In the genomic region with DNA sequence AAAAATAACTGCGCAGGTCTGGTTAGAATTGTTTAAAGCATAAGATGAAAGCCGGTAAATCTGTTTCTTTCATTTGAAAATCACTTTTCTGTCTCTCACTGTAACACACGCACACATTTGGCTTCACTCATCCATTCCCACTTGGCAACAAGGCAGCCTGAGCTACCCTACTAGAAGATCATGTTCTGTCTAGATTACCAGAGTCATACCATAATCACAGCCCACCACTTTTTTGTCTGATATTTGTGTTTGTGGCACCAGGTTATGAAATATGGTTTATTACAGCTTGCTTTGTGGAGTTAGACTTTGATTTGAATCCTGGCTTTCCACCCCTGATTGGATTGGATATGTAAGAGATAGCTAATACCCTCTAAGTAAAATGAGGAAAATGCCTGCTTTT, we compare ENCODE assay signal across 9 cellular contexts. TPM values are rescaled to one million over a fixed set of nuclear protein-coding genes. Genes with fewer than 3 reads are reported as not detected.
DNase-seq lines count a peak whose midpoint lies in the region; ATAC-seq, FAIRE-seq and TF ChIP-seq lines count a peak whose summit lies in the region.
"Had no signal": no experiment of that assay in that cellular context is flagged by ENCODE, and none has a peak within 500 bp of the region (broad histone marks: within the 10 kb centered on the region; RNA-seq: fewer than 3 reads in every experiment).

No MANE protein-coding gene starts in this region.

- H4K20me1 ChIP-seq in HepG2 (ENCODE audit: insufficient read depth, low read length) = peaks cover 11% of the 10 kb centered on the region

- H3K4me1 ChIP-seq in HepG2 (ENCODE audit: insufficient read depth, low read length) = peaks cover 57% of the 10 kb centered on the region
- peaks cover 0 to 35% (median 17%) of the 10 kb centered on the region in 4 donors for H3K4me1 ChIP-seq in right lobe of liver
- peaks cover 49% of the 10 kb centered on the region for H3K4me1 ChIP-seq in adipocyte (ENCODE audit: control insufficient read depth, insufficient read depth, low read length)
- peaks cover 64% of the 10 kb centered on the region for H3K4me1 ChIP-seq in lower lobe of right lung

- no peak for TF ChIP-seq EP300 in HepG2 (IDR thresholded peaks at IDR 0.05; ENCODE audit: low read depth in 2 of 2, low read length in 2 of 2)
- TF ChIP-seq EP300 in HepG2 (CRISPR knock-in tag; IDR thresholded peaks at IDR 0.05; ENCODE audit: borderline replicate concordance) = no peak

- peaks cover 86% of the 10 kb centered on the region for H3K79me2 ChIP-seq in HepG2 (ENCODE audit: insufficient read depth, low read length)

- CTCF ChIA-PET in HepG2 (lab: Yijun Ruan, JAX; ENCODE audit: low intra/inter-chr PET ratio, low total read pairs) = no interaction called here

- 84% methylated on average over 3 of the region's 3 CpGs for WGBS in HepG2 (ENCODE audit: low lambda C conversion rate)
- WGBS in right lobe of liver (ENCODE audit: insufficient coverage, low coverage, low lambda C conversion rate, missing lambda C conversion rate) = 55% methylated on average over 3 of the region's 3 CpGs

- TF ChIP-seq POLR2A in HepG2 (IDR thresholded peaks at IDR 0.05; ENCODE audit: insufficient read depth in 1 of 2, low read depth in 2 of 2, low read length in 2 of 2) (no peak; a peak in 1 of 4 replicates), right lobe of liver (IDR thresholded peaks at IDR 0.05) (no peak)

- peak overlapping the region; percentile 76 to 87 (median 83); a peak in 5 of 6 replicates for H3K4me3 ChIP-seq in HepG2 (replicated peaks in 1 of 3; ENCODE audit: insufficient read depth in 1 of 3, low read depth in 2 of 3, low read length in 3 of 3)
- H3K4me3 ChIP-seq in right lobe of liver = peak overlapping the region in 1 of 3 donors; percentile 90
- H3K4me3 ChIP-seq in adipocyte (ENCODE audit: low read length) = peak overlapping the region; percentile 99
- H3K4me3 ChIP-seq in lower lobe of right lung = peak overlapping the region; percentile 97

- no peak for FAIRE-seq in HepG2 (lab: Jason Lieb, UNC)

- no peak overlapping the region for H2AFZ ChIP-seq in HepG2 (ENCODE audit: low read length)

- TF ChIP-seq CTCF in HepG2 (CRISPR knock-in tag; IDR thresholded peaks at IDR 0.05) = no peak
- TF ChIP-seq CTCF in right lobe of liver (IDR thresholded peaks at IDR 0.05) = no peak
- no peak for TF ChIP-seq CTCF in lower lobe of right lung (IDR thresholded peaks at IDR 0.05)

- peak overlapping the region; percentile 74 for H3K4me2 ChIP-seq in HepG2 (ENCODE audit: low read depth, low read length)

- in situ Hi-C loops in HepG2 (cut with HindIII; ENCODE audit: extremely low pct_ligation_motif_present, low pct_unique_long_range_greater_than_20kb) = no loop called here

- H3K36me3 ChIP-seq in HepG2 (replicated peaks in 1 of 2; ENCODE audit: control insufficient read depth in 1 of 2, insufficient read depth in 2 of 2, low read length in 2 of 2) = no peaks in the 10 kb centered on the region
- H3K36me3 ChIP-seq in right lobe of liver = no peaks in the 10 kb centered on the region
- H3K36me3 ChIP-seq in adipocyte (ENCODE audit: control insufficient read depth, insufficient read depth, low read length, severe bottlenecking) = no peaks in the 10 kb centered on the region
- no peaks in the 10 kb centered on the region for H3K36me3 ChIP-seq in lower lobe of right lung

- no peak for ATAC-seq in HepG2
- ATAC-seq in right lobe of liver = no peak
- no peak for ATAC-seq in lower lobe of right lung

- no TSS peak for BruUV-seq in HepG2 (replicated peaks; lab: Mats Ljungman, UMichigan)

- no peak for DNase-seq in HepG2 (ENCODE audit: low spot score)
- no peak for DNase-seq in right lobe of liver
- peak; percentile 50 for DNase-seq in adipocyte (ENCODE audit: low read depth)
- DNase-seq in lower lobe of right lung = no peak
- DNase-seq in stimulated activated CD4-positive, alpha-beta T cell treated with anti-CD3 and anti-CD28 coated beads, Interleukin-15, amount 100 ng/mL, for 24 hours = no peak
- no peak for DNase-seq in AML-193 (lab: John Stamatoyannopoulos, UW)
- no peak for DNase-seq in foreskin melanocyte
- DNase-seq in COR-L47 (lab: John Stamatoyannopoulos, UW) = no peak
- DNase-seq: NCI-H1694 had no signal

- POLR2A ChIA-PET in HepG2 (lab: Yijun Ruan, JAX) = interaction anchor here (0.6 to 1.6 kb wide), 3 partner anchors 10 to 23 kb away, joined by 3 read pairs; no protein-coding TSS in a partner anchor

- no peak for TF ChIP-seq RAD21 in HepG2 (CRISPR knock-in tag; IDR thresholded peaks at IDR 0.05)

- H3K9me3 ChIP-seq in HepG2 (ENCODE audit: low read length) (no peaks in the 10 kb centered on the region), right lobe of liver (no peaks in the 10 kb centered on the region), adipocyte (ENCODE audit: control insufficient read depth, low read length) (no peaks in the 10 kb centered on the region), lower lobe of right lung (no peaks in the 10 kb centered on the region)

- intact Hi-C loops in HepG2 (cut with micrococcal nuclease; ENCODE audit: unreplicated experiment) (no loop called here), right lobe of liver (cut with DNase I) (no loop called here), lower lobe of right lung (cut with DNase I) (no loop called here)

- H3K27ac ChIP-seq in HepG2 (ENCODE audit: extremely low read length, insufficient read depth, low read length) (no peak overlapping the region), right lobe of liver (no peak overlapping the region), lower lobe of right lung (no peak overlapping the region)

- H3K9ac ChIP-seq in HepG2 (ENCODE audit: insufficient read depth, low read depth, low read length) (peak overlapping the region; percentile 99), adipocyte (ENCODE audit: low read length) (peak overlapping the region; percentile 100)

- H3K27me3 ChIP-seq in HepG2 (ENCODE audit: control insufficient read depth in 1 of 2, insufficient read depth in 2 of 2, low read length in 2 of 2) (no peaks in the 10 kb centered on the region; a peak in 1 of 5 replicates), right lobe of liver (no peaks in the 10 kb centered on the region), adipocyte (replicated peaks; ENCODE audit: control insufficient read depth, insufficient read depth, low read length) (no peaks in the 10 kb centered on the region), lower lobe of right lung (ENCODE audit: low read depth) (no peaks in the 10 kb centered on the region)

TF ChIP-seq in HepG2, 621 proteins besides CTCF, POLR2A, EP300 and RAD21 (continues in another document):
- TF ChIP-seq ZNF879 (CRISPR knock-in tag; IDR thresholded peaks at IDR 0.05) = no peak
- TF ChIP-seq TAF15 (IDR thresholded peaks at IDR 0.05; ENCODE audit: low read depth, low read length, poor library complexity, severe bottlenecking) = no peak

RNA-seq across cellular contexts. Expression of gene USO1, which starts 2.2 kb away (rescaled TPM):
- 87.7 and 111 TPM in 2 replicates for total RNA-seq in HepG2 (2016; rRNA removed; fragmentation: Illumina TruSeq; extraction: Trizol)
- 8.7 and 10.1 TPM in 2 replicates for total RNA-seq in HepG2 (2016; cell fraction: cytosol; rRNA removed; fragmentation: Illumina TruSeq; extraction: Trizol; ENCODE audit: low read depth)
- total RNA-seq in HepG2 (2016; cell fraction: insoluble cytoplasmic fraction; rRNA removed; fragmentation: Illumina TruSeq; extraction: Trizol) = 86.1 and 107 TPM in 2 replicates
- 34.3 and 42.9 TPM in 2 replicates for total RNA-seq in HepG2 (2016; cell fraction: membrane; rRNA removed; fragmentation: Illumina TruSeq; extraction: Trizol)
- total RNA-seq in HepG2 (2016; cell fraction: nucleus; rRNA removed; fragmentation: Illumina TruSeq; extraction: Trizol) = 67.4 and 83.9 TPM in 2 replicates
- 40.8 and 52.2 TPM in 2 replicates for polyA plus RNA-seq in HepG2 (2011; rRNA removed)
- 21.5 and 31.4 TPM in 2 replicates for polyA plus RNA-seq in HepG2 (2011; cell fraction: cytosol; rRNA removed)
- 16.6 and 18.0 TPM in 2 replicates for polyA plus RNA-seq in HepG2 (2011; cell fraction: nucleus; rRNA removed)
- 42.8 and 53.1 TPM in 2 replicates for polyA plus RNA-seq in HepG2 (2012)
- polyA plus RNA-seq in HepG2 (2016; cell fraction: cytosol; fragmentation: Illumina TruSeq; extraction: Trizol; ENCODE audit: low read depth) = 3.9 and 4.3 TPM in 2 replicates
- 72.4 and 76.4 TPM in 2 replicates for polyA plus RNA-seq in HepG2 (2016; cell fraction: insoluble cytoplasmic fraction; fragmentation: Illumina TruSeq; extraction: Trizol; ENCODE audit: low read depth)
- 16.6 and 19.6 TPM in 2 replicates for polyA plus RNA-seq in HepG2 (2016; cell fraction: membrane; fragmentation: Illumina TruSeq; extraction: Trizol; ENCODE audit: low read depth)
- polyA plus RNA-seq in HepG2 (2016; cell fraction: nucleus; fragmentation: Illumina TruSeq; extraction: Trizol; ENCODE audit: insufficient read depth, low read depth) = 78.1 and 78.9 TPM in 2 replicates
- polyA minus RNA-seq in HepG2 (2011; rRNA and poly(A)+ RNA removed; ENCODE audit: low replicate concordance) = 14.8 and 29.1 TPM in 2 replicates
- 40.9 and 44.0 TPM in 2 replicates for polyA minus RNA-seq in HepG2 (2011; cell fraction: cytosol; rRNA and poly(A)+ RNA removed)
- 50.7 and 56.3 TPM in 2 replicates for polyA minus RNA-seq in HepG2 (2011; cell fraction: nucleus; rRNA and poly(A)+ RNA removed)
- total RNA-seq in right lobe of liver = 10 to 100 TPM; 43.7 to 64.0 (median 49.4) TPM
- 55.6 TPM for total RNA-seq in lower lobe of right lung

RNA-seq across cellular contexts. Expression of gene G3BP2, which starts 53.4 kb away (rescaled TPM):
- total RNA-seq in HepG2 (2016; rRNA removed; fragmentation: Illumina TruSeq; extraction: Trizol) = 179 and 316 TPM in 2 replicates
- 11.2 and 19.7 TPM in 2 replicates for total RNA-seq in HepG2 (2016; cell fraction: cytosol; rRNA removed; fragmentation: Illumina TruSeq; extraction: Trizol; ENCODE audit: low read depth)
- total RNA-seq in HepG2 (2016; cell fraction: insoluble cytoplasmic fraction; rRNA removed; fragmentation: Illumina TruSeq; extraction: Trizol) = 189 and 305 TPM in 2 replicates
- total RNA-seq in HepG2 (2016; cell fraction: membrane; rRNA removed; fragmentation: Illumina TruSeq; extraction: Trizol) = 43.1 and 44.4 TPM in 2 replicates
- 111 and 112 TPM in 2 replicates for total RNA-seq in HepG2 (2016; cell fraction: nucleus; rRNA removed; fragmentation: Illumina TruSeq; extraction: Trizol)
- 45.9 and 51.7 TPM in 2 replicates for polyA plus RNA-seq in HepG2 (2011; rRNA removed)
- polyA plus RNA-seq in HepG2 (2011; cell fraction: cytosol; rRNA removed) = 27.1 and 46.8 TPM in 2 replicates
- polyA plus RNA-seq in HepG2 (2011; cell fraction: nucleus; rRNA removed) = 15.9 and 17.2 TPM in 2 replicates
- 70.5 and 76.8 TPM in 2 replicates for polyA plus RNA-seq in HepG2 (2012)
- polyA plus RNA-seq in HepG2 (2016; cell fraction: cytosol; fragmentation: Illumina TruSeq; extraction: Trizol; ENCODE audit: low read depth) = 5.2 and 5.9 TPM in 2 replicates
- 205 and 220 TPM in 2 replicates for polyA plus RNA-seq in HepG2 (2016; cell fraction: insoluble cytoplasmic fraction; fragmentation: Illumina TruSeq; extraction: Trizol; ENCODE audit: low read depth)
- polyA plus RNA-seq in HepG2 (2016; cell fraction: membrane; fragmentation: Illumina TruSeq; extraction: Trizol; ENCODE audit: low read depth) = 17.8 and 19.9 TPM in 2 replicates
- polyA plus RNA-seq in HepG2 (2016; cell fraction: nucleus; fragmentation: Illumina TruSeq; extraction: Trizol; ENCODE audit: insufficient read depth, low read depth) = 75.9 and 78.7 TPM in 2 replicates
- 31.2 and 31.4 TPM in 2 replicates for polyA minus RNA-seq in HepG2 (2011; rRNA and poly(A)+ RNA removed; ENCODE audit: low replicate concordance)
- 69.6 and 72.0 TPM in 2 replicates for polyA minus RNA-seq in HepG2 (2011; cell fraction: cytosol; rRNA and poly(A)+ RNA removed)
- 61.0 and 82.1 TPM in 2 replicates for polyA minus RNA-seq in HepG2 (2011; cell fraction: nucleus; rRNA and poly(A)+ RNA removed)
- total RNA-seq in right lobe of liver = 10 to 100 TPM; 47.6 to 68.9 (median 64.5) TPM
- 101 TPM for total RNA-seq in lower lobe of right lung
